In the genomic region with DNA sequence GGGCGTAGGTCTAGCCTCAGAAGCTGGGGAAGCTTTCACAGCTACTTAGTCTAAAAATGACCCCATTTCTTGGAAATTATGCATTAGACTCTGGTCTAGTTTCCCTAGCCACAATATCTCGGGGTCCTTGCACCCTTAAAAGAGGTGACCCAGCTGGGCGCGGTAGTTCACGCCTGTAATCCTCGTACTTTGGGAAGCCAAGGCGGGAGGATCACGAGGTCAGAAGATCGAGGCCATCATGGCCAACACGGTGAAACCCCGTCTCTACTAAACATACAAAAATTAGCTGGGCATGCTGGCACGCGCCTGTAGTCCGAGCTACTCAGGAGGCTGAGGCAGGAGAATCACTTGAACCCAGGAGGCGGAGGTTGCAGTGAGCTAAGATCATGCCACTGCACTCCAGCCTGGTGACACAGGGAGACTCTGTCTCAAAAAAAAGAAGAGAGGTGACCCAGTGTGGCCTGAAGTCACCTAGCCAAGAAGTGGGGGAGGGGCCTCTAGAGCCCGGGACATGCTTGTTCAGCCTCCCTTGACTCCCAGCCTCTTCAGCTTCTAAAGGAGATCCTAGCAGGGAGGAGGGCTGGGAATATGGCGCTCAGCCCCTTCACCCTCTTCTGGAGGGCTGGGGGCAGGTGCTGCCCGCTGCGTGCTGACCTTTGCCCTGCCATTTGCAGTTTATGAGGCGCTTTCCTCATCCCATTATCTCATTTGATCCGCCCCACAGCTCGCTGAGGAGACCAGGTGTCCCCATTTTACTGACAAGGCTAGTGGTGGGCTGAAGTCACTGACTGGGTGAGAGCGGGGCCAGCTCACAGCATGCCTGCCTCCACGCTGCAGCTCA, we compare ENCODE assay signal across 1 cellular context.
TF ChIP-seq lines count a peak whose summit lies in the region.

No MANE protein-coding gene starts in this region.

TF ChIP-seq in GM12878, 131 proteins besides CTCF, POLR2A, EP300 and RAD21:
- TF ChIP-seq, protein P1, sequence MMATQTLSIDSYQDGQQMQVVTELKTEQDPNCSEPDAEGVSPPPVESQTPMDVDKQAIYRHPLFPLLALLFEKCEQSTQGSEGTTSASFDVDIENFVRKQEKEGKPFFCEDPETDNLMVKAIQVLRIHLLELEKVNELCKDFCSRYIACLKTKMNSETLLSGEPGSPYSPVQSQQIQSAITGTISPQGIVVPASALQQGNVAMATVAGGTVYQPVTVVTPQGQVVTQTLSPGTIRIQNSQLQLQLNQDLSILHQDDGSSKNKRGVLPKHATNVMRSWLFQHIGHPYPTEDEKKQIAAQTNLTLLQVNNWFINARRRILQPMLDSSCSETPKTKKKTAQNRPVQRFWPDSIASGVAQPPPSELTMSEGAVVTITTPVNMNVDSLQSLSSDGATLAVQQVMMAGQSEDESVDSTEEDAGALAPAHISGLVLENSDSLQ (IDR thresholded peaks at IDR 0.05), result no peak
- no peak for TF ChIP-seq RCOR1 (conservative IDR thresholded peaks at IDR 0.05; ENCODE audit: low read depth, low read length)
- TF ChIP-seq BRCA1 (IDR thresholded peaks at IDR 0.05; ENCODE audit: low read depth, low read length), result no peak
- no peak for TF ChIP-seq JUND (IDR thresholded peaks at IDR 0.05; ENCODE audit: low read depth, low read length)
- no peak for TF ChIP-seq NBN (IDR thresholded peaks at IDR 0.05)
- no peak for TF ChIP-seq TAF1 (IDR thresholded peaks at IDR 0.05; ENCODE audit: borderline replicate concordance, low read depth, low read length)
